ENCODE assay signal across 15 cellular contexts in genomic region chrX:87873347-87873941, GRCh38.
A peak's percentile ranks its signal among the peaks of the same experiment; 100 is the strongest.
DNase-seq lines count a peak whose midpoint lies in the region; ATAC-seq and TF ChIP-seq lines count a peak whose summit lies in the region.
"Had no signal": no experiment of that assay in that cellular context is flagged by ENCODE, and none has a peak within 500 bp of the region (broad histone marks: within the 10 kb centered on the region; RNA-seq: fewer than 3 reads in every experiment).

No MANE protein-coding gene starts in this region.

- H2BK120ac ChIP-seq in trophoblast cell (ENCODE audit: insufficient read depth, low read length, poor library complexity): no peak overlapping the region

- intact Hi-C loops in activated CD4-positive, alpha-beta memory T cell treated with anti-CD3 and anti-CD28 coated beads for 36 hours (cut with micrococcal nuclease): no loop called here

- no peaks in the 10 kb centered on the region for H3K79me1 ChIP-seq in trophoblast cell (ENCODE audit: low read length)

- H3K4me2 ChIP-seq in Loucy (ENCODE audit: low read depth, low read length, poor library complexity, severe bottlenecking) (peak overlapping the region; percentile 31), trophoblast cell (ENCODE audit: low read length) (no peak overlapping the region)
- H3K4me2 ChIP-seq: A549 had no signal

- no peak for DNase-seq in activated CD4-positive, alpha-beta memory T cell treated with anti-CD3 and anti-CD28 coated beads, Interleukin-2, amount 10 ng/mL, durations not matched to agents 7 days and 5 days
- DNase-seq in activated CD4-positive, alpha-beta memory T cell treated with anti-CD3 and anti-CD28 coated beads for 36 hours: no peak
- no peak for DNase-seq in stimulated activated effector memory CD8-positive, alpha-beta T cell treated with anti-CD3 and anti-CD28 coated beads, Interleukin-12 subunit alpha, Interleukin-12 subunit beta, amount 100 ng/mL, for 72 hours (ENCODE audit: low spot score in 2 of 2)
- DNase-seq in SW480 (ENCODE audit: low spot score): no peak
- DNase-seq in trophoblast cell: no peak
- DNase-seq: activated naive CD4-positive, alpha-beta T cell; brain microvascular endothelial cell; COR-L47; foreskin keratinocyte; NCI-H187 treated with DMSO at 0.1 percent for 48 hours; stimulated activated CD4-positive, alpha-beta T cell treated with anti-CD3 and anti-CD28 coated beads, Interleukin-12 subunit alpha, Interleukin-12 subunit beta, amount 100 ng/mL, for 4 hours had no signal

- no peak overlapping the region for H4K91ac ChIP-seq in trophoblast cell (ENCODE audit: low read depth, low read length)

- no peaks in the 10 kb centered on the region for H3K27me3 Mint-ChIP-seq in activated CD4-positive, alpha-beta memory T cell treated with anti-CD3 and anti-CD28 coated beads, Interleukin-2, amount 10 ng/mL, durations not matched to agents 7 days and 5 days
- no peaks in the 10 kb centered on the region for H3K27me3 Mint-ChIP-seq in activated CD4-positive, alpha-beta memory T cell treated with anti-CD3 and anti-CD28 coated beads for 36 hours

- no peak overlapping the region for H2AK5ac ChIP-seq in trophoblast cell (ENCODE audit: low read length)

- no peak overlapping the region for H3K27ac ChIP-seq in trophoblast cell (ENCODE audit: low read depth, low read length)
- H3K27ac ChIP-seq: A549, brain microvascular endothelial cell, foreskin keratinocyte had no signal

- H3K9ac ChIP-seq in Loucy (ENCODE audit: low read depth, low read length, poor library complexity, severe bottlenecking) (no peak overlapping the region), trophoblast cell (ENCODE audit: low read length) (no peak overlapping the region)

- no peak overlapping the region for H3K4ac ChIP-seq in trophoblast cell (ENCODE audit: low read depth, low read length)

- H2BK12ac ChIP-seq in trophoblast cell (ENCODE audit: low read length): no peak overlapping the region

- no peaks in the 10 kb centered on the region for H4K20me1 ChIP-seq in Loucy (ENCODE audit: insufficient read depth, low read length, poor library complexity, severe bottlenecking)

- POLR2A ChIA-PET in activated CD4-positive, alpha-beta memory T cell treated with anti-CD3 and anti-CD28 coated beads, Interleukin-2, amount 10 ng/mL, durations not matched to agents 7 days and 5 days (lab: Charles Lee): no interaction called here
- POLR2A ChIA-PET in activated CD4-positive, alpha-beta memory T cell treated with anti-CD3 and anti-CD28 coated beads for 36 hours (lab: Charles Lee): no interaction called here

- H2BK5ac ChIP-seq in trophoblast cell (ENCODE audit: low read depth, low read length, poor library complexity): no peak overlapping the region

- peak overlapping the region; percentile 29 for H3K4me3 ChIP-seq in Loucy (ENCODE audit: low read length, poor library complexity, severe bottlenecking)
- H3K4me3 ChIP-seq in trophoblast cell (ENCODE audit: low read depth, low read length): no peak overlapping the region
- H3K4me3 ChIP-seq: A549 had no signal

- H3K14ac ChIP-seq in trophoblast cell (ENCODE audit: low read length): no peak overlapping the region

- peaks cover 3% of the 10 kb centered on the region for H3K4me1 Mint-ChIP-seq in activated CD4-positive, alpha-beta memory T cell treated with anti-CD3 and anti-CD28 coated beads, Interleukin-2, amount 10 ng/mL, durations not matched to agents 7 days and 5 days
- peaks cover 10% of the 10 kb centered on the region for H3K4me1 Mint-ChIP-seq in activated CD4-positive, alpha-beta memory T cell treated with anti-CD3 and anti-CD28 coated beads for 36 hours (ENCODE audit: low read depth)
- H3K4me1 Mint-ChIP-seq in stimulated activated effector memory CD8-positive, alpha-beta T cell treated with anti-CD3 and anti-CD28 coated beads, Interleukin-12 subunit alpha, Interleukin-12 subunit beta, amount 100 ng/mL, for 72 hours: peaks cover 11% of the 10 kb centered on the region

- no peak overlapping the region for H4K12ac ChIP-seq in trophoblast cell (ENCODE audit: low read depth, low read length)

- H2AFZ ChIP-seq in Loucy (ENCODE audit: low read length) (peak overlapping the region; percentile 32), trophoblast cell (ENCODE audit: insufficient read depth, low read length, poor library complexity) (no peak overlapping the region)

- H3K4me3 Mint-ChIP-seq in activated CD4-positive, alpha-beta memory T cell treated with anti-CD3 and anti-CD28 coated beads, Interleukin-2, amount 10 ng/mL, durations not matched to agents 7 days and 5 days: peak overlapping the region; percentile 32
- H3K4me3 Mint-ChIP-seq in activated CD4-positive, alpha-beta memory T cell treated with anti-CD3 and anti-CD28 coated beads for 36 hours: no peak overlapping the region
- peak overlapping the region; percentile 46 for H3K4me3 Mint-ChIP-seq in stimulated activated effector memory CD8-positive, alpha-beta T cell treated with anti-CD3 and anti-CD28 coated beads, Interleukin-12 subunit alpha, Interleukin-12 subunit beta, amount 100 ng/mL, for 72 hours

- H3K27ac Mint-ChIP-seq in activated CD4-positive, alpha-beta memory T cell treated with anti-CD3 and anti-CD28 coated beads, Interleukin-2, amount 10 ng/mL, durations not matched to agents 7 days and 5 days: no peak overlapping the region
- H3K27ac Mint-ChIP-seq in activated CD4-positive, alpha-beta memory T cell treated with anti-CD3 and anti-CD28 coated beads for 36 hours: no peak overlapping the region
- H3K27ac Mint-ChIP-seq in stimulated activated effector memory CD8-positive, alpha-beta T cell treated with anti-CD3 and anti-CD28 coated beads, Interleukin-12 subunit alpha, Interleukin-12 subunit beta, amount 100 ng/mL, for 72 hours: peak overlapping the region; percentile 60

- H3K4me1 ChIP-seq in Loucy (ENCODE audit: insufficient read depth, low read length, poor library complexity, severe bottlenecking): no peaks in the 10 kb centered on the region
- H3K4me1 ChIP-seq in trophoblast cell (ENCODE audit: control insufficient read depth in 1 of 2, insufficient read depth in 2 of 2, low read length in 2 of 2): no peaks in the 10 kb centered on the region
- H3K4me1 ChIP-seq: A549, foreskin keratinocyte had no signal

- no peaks in the 10 kb centered on the region for H3F3A ChIP-seq in Loucy (ENCODE audit: low read depth)

- no peaks in the 10 kb centered on the region for H3K79me2 ChIP-seq in Loucy (ENCODE audit: insufficient read depth, low read length)
- no peaks in the 10 kb centered on the region for H3K79me2 ChIP-seq in trophoblast cell (ENCODE audit: control insufficient read depth, insufficient read depth, low read length, poor library complexity)

- H3K9me3 ChIP-seq in Loucy (ENCODE audit: insufficient read depth, low read depth, low read length) (no peaks in the 10 kb centered on the region), trophoblast cell (ENCODE audit: insufficient read depth, low read depth, low read length) (no peaks in the 10 kb centered on the region)
- H3K9me3 ChIP-seq: A549 had no signal

- H3K18ac ChIP-seq in trophoblast cell (ENCODE audit: low read length): no peak overlapping the region

- no peak for TF ChIP-seq CTCF in Loucy (conservative IDR thresholded peaks at IDR 0.05; ENCODE audit: low read length)

- H3K36me3 Mint-ChIP-seq in activated CD4-positive, alpha-beta memory T cell treated with anti-CD3 and anti-CD28 coated beads, Interleukin-2, amount 10 ng/mL, durations not matched to agents 7 days and 5 days (ENCODE audit: low read depth): no peaks in the 10 kb centered on the region
- no peaks in the 10 kb centered on the region for H3K36me3 Mint-ChIP-seq in activated CD4-positive, alpha-beta memory T cell treated with anti-CD3 and anti-CD28 coated beads for 36 hours
- H3K36me3 Mint-ChIP-seq in stimulated activated effector memory CD8-positive, alpha-beta T cell treated with anti-CD3 and anti-CD28 coated beads, Interleukin-12 subunit alpha, Interleukin-12 subunit beta, amount 100 ng/mL, for 72 hours: no peaks in the 10 kb centered on the region

- H3K9me3 Mint-ChIP-seq in activated CD4-positive, alpha-beta memory T cell treated with anti-CD3 and anti-CD28 coated beads, Interleukin-2, amount 10 ng/mL, durations not matched to agents 7 days and 5 days: no peaks in the 10 kb centered on the region
- H3K9me3 Mint-ChIP-seq in activated CD4-positive, alpha-beta memory T cell treated with anti-CD3 and anti-CD28 coated beads for 36 hours: peaks cover under 1% of the 10 kb centered on the region
- H3K9me3 Mint-ChIP-seq in stimulated activated effector memory CD8-positive, alpha-beta T cell treated with anti-CD3 and anti-CD28 coated beads, Interleukin-12 subunit alpha, Interleukin-12 subunit beta, amount 100 ng/mL, for 72 hours: peaks cover under 1% of the 10 kb centered on the region

- H4K8ac ChIP-seq in trophoblast cell (ENCODE audit: low read depth, low read length): no peak overlapping the region

- ATAC-seq in HG02623 (IDR thresholded peaks at IDR 0.05; ENCODE audit: unreplicated experiment): peak; percentile 48
- no peak for ATAC-seq in stimulated activated effector memory CD8-positive, alpha-beta T cell treated with anti-CD3 and anti-CD28 coated beads, Interleukin-12 subunit alpha, Interleukin-12 subunit beta, amount 100 ng/mL, for 72 hours
- no peak for ATAC-seq in GM19328 (IDR thresholded peaks at IDR 0.05; ENCODE audit: unreplicated experiment)
- ATAC-seq: A549, foreskin keratinocyte had no signal

- CTCF ChIA-PET in activated CD4-positive, alpha-beta memory T cell treated with anti-CD3 and anti-CD28 coated beads, Interleukin-2, amount 10 ng/mL, durations not matched to agents 7 days and 5 days (lab: Charles Lee): no interaction called here
- CTCF ChIA-PET in activated CD4-positive, alpha-beta memory T cell treated with anti-CD3 and anti-CD28 coated beads for 36 hours (lab: Charles Lee): no interaction called here

- no CpG with 5 or more reads among the region's 2 CpGs for WGBS in trophoblast cell (ENCODE audit: extremely low coverage, insufficient coverage, insufficient read length)

- H3K27me3 ChIP-seq in Loucy (ENCODE audit: insufficient read depth, low read length, poor library complexity, severe bottlenecking) (no peaks in the 10 kb centered on the region), trophoblast cell (ENCODE audit: insufficient read depth, low read length) (no peaks in the 10 kb centered on the region)
- H3K27me3 ChIP-seq: brain microvascular endothelial cell, foreskin keratinocyte had no signal

- H3K36me3 ChIP-seq in Loucy (ENCODE audit: insufficient read depth, low read length) (no peaks in the 10 kb centered on the region), trophoblast cell (ENCODE audit: control insufficient read depth in 1 of 2, insufficient read depth in 2 of 2, low read length in 2 of 2) (no peaks in the 10 kb centered on the region)
- H3K36me3 ChIP-seq: brain microvascular endothelial cell had no signal

- H3K23ac ChIP-seq in trophoblast cell (ENCODE audit: low read length): no peak overlapping the region

- H3K9me2 ChIP-seq in Loucy (replicated peaks; ENCODE audit: low read depth, low read length): no peaks in the 10 kb centered on the region
